Comparison of ENCODE assay signal across 28 cellular contexts in the genomic region with DNA sequence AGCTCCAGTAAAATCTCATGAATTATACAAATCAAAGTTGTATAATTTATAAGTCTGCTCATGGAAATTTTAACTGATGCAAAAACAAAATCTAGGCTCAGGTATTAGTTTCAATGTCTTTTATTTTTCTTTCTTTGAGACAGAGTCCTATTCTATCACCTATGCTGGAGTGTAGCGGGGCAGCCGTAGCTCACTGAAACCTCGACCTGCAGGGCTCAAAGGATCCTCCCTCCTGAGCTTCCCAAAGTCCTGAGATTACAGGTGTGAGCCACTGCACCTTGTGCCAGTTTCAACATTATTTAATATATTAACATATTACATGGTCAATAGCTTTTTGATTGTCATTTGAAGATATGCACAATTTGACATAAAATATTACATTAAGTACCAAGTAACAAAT.
"Had no signal": no experiment of that assay in that cellular context is flagged by ENCODE, and none has a peak within 500 bp of the region (broad histone marks: within the 10 kb centered on the region; RNA-seq: fewer than 3 reads in every experiment).

No MANE protein-coding gene starts in this region.

- H3K9me3 ChIP-seq: neutrophil, pancreas, psoas muscle, right lobe of liver, sigmoid colon, thoracic aorta, thyroid gland, tibial nerve, upper lobe of right lung, uterus had no signal

- H3K9me3 Mint-ChIP-seq: natural killer cell treated with Interleukin-12 subunit alpha and Interleukin-12 subunit beta and Interleukin-15 and Interleukin-18, amount 100 ng/mL, for 72 hours; nephron progenitor cell; neural crest cell; stimulated activated effector memory CD8-positive, alpha-beta T cell treated with anti-CD3 and anti-CD28 coated beads, Interleukin-12 subunit alpha, Interleukin-12 subunit beta, amount 100 ng/mL, for 72 hours had no signal

- H3K27ac ChIP-seq: neutrophil, pancreas, psoas muscle, right lobe of liver, sigmoid colon, stomach, thoracic aorta, thyroid gland, tibial nerve, upper lobe of right lung, uterus had no signal

- H3K36me3 ChIP-seq: neutrophil, pancreas, right lobe of liver, sigmoid colon, stomach, thoracic aorta, thyroid gland, tibial nerve, upper lobe of right lung, uterus had no signal

- H3K27me3 Mint-ChIP-seq: naive thymus-derived CD8-positive, alpha-beta T cell; natural killer cell treated with Interleukin-12 subunit alpha and Interleukin-12 subunit beta and Interleukin-15 and Interleukin-18, amount 100 ng/mL, for 72 hours; progenitor cell of endocrine pancreas; stimulated activated naive B cell treated with anti-CD40 and anti-IgM and Interleukin-4, amounts not matched to agents 10 μg/mL and 1 μg/mL and 100 μg/mL, for 72 hours; stimulated activated naive CD8-positive, alpha-beta T cell treated with anti-CD3 and anti-CD28 coated beads, Interleukin-15, Interleukin-2, amounts not matched to agents 100 ng/mL and 50 ng/mL, for 24 hours had no signal

- H3K27me3 ChIP-seq: neutrophil, pancreas, right lobe of liver, sigmoid colon, stomach, thyroid gland, tibial nerve, upper lobe of right lung, uterus had no signal

- H3K36me3 Mint-ChIP-seq: naive thymus-derived CD8-positive, alpha-beta T cell; natural killer cell treated with Interleukin-12 subunit alpha and Interleukin-12 subunit beta and Interleukin-15 and Interleukin-18, amount 100 ng/mL, for 72 hours; stimulated activated effector memory CD8-positive, alpha-beta T cell treated with anti-CD3 and anti-CD28 coated beads, Interleukin-12 subunit alpha, Interleukin-12 subunit beta, amount 100 ng/mL, for 72 hours; stimulated activated naive B cell treated with anti-CD40 and anti-IgM and Interleukin-4, amounts not matched to agents 10 μg/mL and 1 μg/mL and 100 μg/mL, for 72 hours had no signal

- ATAC-seq: naive thymus-derived CD8-positive, alpha-beta T cell; natural killer cell treated with Interleukin-12 subunit alpha and Interleukin-12 subunit beta and Interleukin-15 and Interleukin-18, amount 100 ng/mL, for 72 hours; pancreas; psoas muscle; right cardiac atrium; right lobe of liver; stimulated activated effector memory CD8-positive, alpha-beta T cell treated with anti-CD3 and anti-CD28 coated beads, Interleukin-12 subunit alpha, Interleukin-12 subunit beta, amount 100 ng/mL, for 72 hours; stimulated activated naive B cell treated with anti-CD40 and anti-IgM and Interleukin-4, amounts not matched to agents 10 μg/mL and 1 μg/mL and 100 μg/mL, for 72 hours; upper lobe of right lung had no signal

- H3K4me1 ChIP-seq: pancreas, psoas muscle, right lobe of liver, sigmoid colon, stomach, thyroid gland, tibial nerve, upper lobe of right lung, uterus had no signal

- H3K4me1 Mint-ChIP-seq: naive thymus-derived CD8-positive, alpha-beta T cell; nephron progenitor cell; stimulated activated effector memory CD8-positive, alpha-beta T cell treated with anti-CD3 and anti-CD28 coated beads, Interleukin-12 subunit alpha, Interleukin-12 subunit beta, amount 100 ng/mL, for 72 hours; stimulated activated naive B cell treated with anti-CD40 and anti-IgM and Interleukin-4, amounts not matched to agents 10 μg/mL and 1 μg/mL and 100 μg/mL, for 72 hours had no signal

- H3K27ac Mint-ChIP-seq: naive thymus-derived CD8-positive, alpha-beta T cell; natural killer cell treated with Interleukin-12 subunit alpha and Interleukin-12 subunit beta and Interleukin-15 and Interleukin-18, amount 100 ng/mL, for 72 hours; nephron progenitor cell; progenitor cell of endocrine pancreas; stimulated activated effector memory CD8-positive, alpha-beta T cell treated with anti-CD3 and anti-CD28 coated beads, Interleukin-12 subunit alpha, Interleukin-12 subunit beta, amount 100 ng/mL, for 72 hours; stimulated activated naive B cell treated with anti-CD40 and anti-IgM and Interleukin-4, amounts not matched to agents 10 μg/mL and 1 μg/mL and 100 μg/mL, for 72 hours; stimulated activated naive CD8-positive, alpha-beta T cell treated with anti-CD3 and anti-CD28 coated beads, Interleukin-15, Interleukin-2, amounts not matched to agents 100 ng/mL and 50 ng/mL, for 24 hours had no signal

- H3K4me3 Mint-ChIP-seq: naive thymus-derived CD8-positive, alpha-beta T cell; natural killer cell treated with Interleukin-12 subunit alpha and Interleukin-12 subunit beta and Interleukin-15 and Interleukin-18, amount 100 ng/mL, for 72 hours; nephron progenitor cell; neural crest cell; stimulated activated effector memory CD8-positive, alpha-beta T cell treated with anti-CD3 and anti-CD28 coated beads, Interleukin-12 subunit alpha, Interleukin-12 subunit beta, amount 100 ng/mL, for 72 hours; stimulated activated naive B cell treated with anti-CD40 and anti-IgM and Interleukin-4, amounts not matched to agents 10 μg/mL and 1 μg/mL and 100 μg/mL, for 72 hours; stimulated activated naive CD8-positive, alpha-beta T cell treated with anti-CD3 and anti-CD28 coated beads, Interleukin-15, Interleukin-2, amounts not matched to agents 100 ng/mL and 50 ng/mL, for 24 hours had no signal

- DNase-seq: naive thymus-derived CD8-positive, alpha-beta T cell; nephron progenitor cell; nucleus accumbens; pancreas; psoas muscle; right cardiac atrium; right lobe of liver; sigmoid colon; small intestine; stimulated activated CD4-positive, alpha-beta T cell treated with anti-CD3 and anti-CD28 coated beads, Interleukin-15, amount 100 ng/mL, for 24 hours; stimulated activated CD4-positive, alpha-beta T cell treated with anti-CD3 and anti-CD28 coated beads, Interleukin-2, amount 100 ng/mL, for 24 hours; stimulated activated CD4-positive, alpha-beta T cell treated with anti-CD3 and anti-CD28 coated beads, Interleukin-2, amount 100 ng/mL, for 48 hours; stimulated activated CD4-positive, alpha-beta T cell treated with anti-CD3 and anti-CD28 coated beads, Interleukin-4, amount 100 ng/mL, for 24 hours; stimulated activated naive B cell treated with anti-CD40 and anti-IgM and Interleukin-4, amounts not matched to agents 10 μg/mL and 1 μg/mL and 100 μg/mL, for 72 hours; stimulated activated naive CD4-positive, alpha-beta T cell treated with Interleukin-2 at 50 U/mL for 16 hours; stomach; thyroid gland; trophoblast cell; upper lobe of right lung; uterus had no signal

- H3K4me3 ChIP-seq: pancreas, psoas muscle, right lobe of liver, sigmoid colon, stomach, thoracic aorta, thyroid gland, tibial nerve, upper lobe of right lung, uterus had no signal
